Comparison of ENCODE assay signal across 1 cellular context in genomic region chr2:74554821-74555531, GRCh38.
A peak's percentile ranks its signal among the peaks of the same experiment; 100 is the strongest.
TF ChIP-seq lines count a peak whose summit lies in the region.

No MANE protein-coding gene starts in this region.

TF ChIP-seq in GM12878, 131 proteins besides CTCF, POLR2A, EP300 and RAD21 (continues in another document):
- TF ChIP-seq SMC3 (IDR thresholded peaks at IDR 0.05; ENCODE audit: borderline replicate concordance, low read length) (no peak), RELA (IDR thresholded peaks at IDR 0.05; ENCODE audit: borderline replicate concordance, partially characterized antibody) (no peak), DPF2 (IDR thresholded peaks at IDR 0.05) (0 out of 2 replicates have a peak, but pooled peaks have one; percentile 38), CBX5 (IDR thresholded peaks at IDR 0.05; ENCODE audit: low read depth) (no peak), LARP7 (IDR thresholded peaks at IDR 0.05) (no peak; the same call in 1 of the 2 replicates), YY1 (IDR thresholded peaks at IDR 0.05; ENCODE audit: low read depth, low read length) (0 out of 2 replicates have a peak, but pooled peaks have one; percentile 51), MEF2B (IDR thresholded peaks at IDR 0.05; ENCODE audit: partially characterized antibody, poor library complexity, severe bottlenecking) (no peak), BHLHE40 (IDR thresholded peaks at IDR 0.05; ENCODE audit: borderline replicate concordance in 1 of 2, low read depth in 2 of 2, low read length in 1 of 2) (peak in 1 of 2 experiments; percentile 19; a peak in 1 of 4 replicates), SUZ12 (IDR thresholded peaks at IDR 0.05; ENCODE audit: unreplicated experiment) (no peak), EZH2 (IDR thresholded peaks at IDR 0.05; ENCODE audit: borderline replicate concordance, control insufficient read depth, low read depth, low read length) (no peak), TCF12 (IDR thresholded peaks at IDR 0.05; ENCODE audit: low read depth, low read length) (no peak), KDM1A (IDR thresholded peaks at IDR 0.05; ENCODE audit: borderline replicate concordance) (no peak), IRF4 (IDR thresholded peaks at IDR 0.05; ENCODE audit: low read depth, low read length) (no peak), RFX5 (IDR thresholded peaks at IDR 0.05; ENCODE audit: low read depth, low read length) (no peak), HCFC1 (IDR thresholded peaks at IDR 0.05; ENCODE audit: low read length) (0 out of 2 replicates have a peak, but pooled peaks have one; percentile 23), CBFB (IDR thresholded peaks at IDR 0.05; ENCODE audit: low read depth) (peak; percentile 15; the same call in 1 of the 2 replicates), MYB (IDR thresholded peaks at IDR 0.05; ENCODE audit: borderline replicate concordance, low read depth, low read length) (no peak), ASH2L (IDR thresholded peaks at IDR 0.05; ENCODE audit: borderline replicate concordance, low read depth) (no peak), IKZF1 (conservative IDR thresholded peaks at IDR 0.05) (peak; percentile 53), RBBP5 (conservative IDR thresholded peaks at IDR 0.05) (no peak), JUND (IDR thresholded peaks at IDR 0.05; ENCODE audit: low read depth, low read length) (no peak), TCF7 (IDR thresholded peaks at IDR 0.05; ENCODE audit: borderline replicate concordance) (no peak), RB1 (IDR thresholded peaks at IDR 0.05; ENCODE audit: borderline replicate concordance) (no peak), CEBPB (IDR thresholded peaks at IDR 0.05; ENCODE audit: borderline replicate concordance in 1 of 2, low read depth in 2 of 2, low read length in 2 of 2) (no peak), FOXK2 (IDR thresholded peaks at IDR 0.05) (no peak), RAD51 (IDR thresholded peaks at IDR 0.05) (no peak), MXI1 (IDR thresholded peaks at IDR 0.05; ENCODE audit: low read depth, low read length) (peak; percentile 44; the same call in 1 of the 2 replicates), GABPA (IDR thresholded peaks at IDR 0.05; ENCODE audit: low read depth) (no peak), CHD1 (IDR thresholded peaks at IDR 0.05; ENCODE audit: low read depth, low read length) (no peak), BCL11A (IDR thresholded peaks at IDR 0.05; ENCODE audit: low read depth, low read length) (no peak), ZBTB33 (IDR thresholded peaks at IDR 0.05) (no peak), TARDBP (IDR thresholded peaks at IDR 0.05; ENCODE audit: borderline replicate concordance) (peak; percentile 12; the same call in 1 of the 2 replicates), ATF7 (IDR thresholded peaks at IDR 0.05; ENCODE audit: low read depth) (no peak), MTA3 (IDR thresholded peaks at IDR 0.05; ENCODE audit: borderline replicate concordance, low read length) (no peak), MYC (IDR thresholded peaks at IDR 0.05; ENCODE audit: insufficient read depth, insufficient read length, insufficient replicate concordance, low read length, severe bottlenecking) (no peak), SMAD1 (IDR thresholded peaks at IDR 0.05; ENCODE audit: low read depth, partially characterized antibody) (no peak), RCOR1 (conservative IDR thresholded peaks at IDR 0.05; ENCODE audit: low read depth, low read length) (no peak), ZNF592 (IDR thresholded peaks at IDR 0.05) (no peak), CHD4 (IDR thresholded peaks at IDR 0.05) (no peak), RUNX3 (IDR thresholded peaks at IDR 0.05; ENCODE audit: low read length) (no peak), ZNF217 (IDR thresholded peaks at IDR 0.05) (no peak), TBL1XR1 (IDR thresholded peaks at IDR 0.05; ENCODE audit: low read depth, low read length) (no peak)
- TF ChIP-seq, protein P1, sequence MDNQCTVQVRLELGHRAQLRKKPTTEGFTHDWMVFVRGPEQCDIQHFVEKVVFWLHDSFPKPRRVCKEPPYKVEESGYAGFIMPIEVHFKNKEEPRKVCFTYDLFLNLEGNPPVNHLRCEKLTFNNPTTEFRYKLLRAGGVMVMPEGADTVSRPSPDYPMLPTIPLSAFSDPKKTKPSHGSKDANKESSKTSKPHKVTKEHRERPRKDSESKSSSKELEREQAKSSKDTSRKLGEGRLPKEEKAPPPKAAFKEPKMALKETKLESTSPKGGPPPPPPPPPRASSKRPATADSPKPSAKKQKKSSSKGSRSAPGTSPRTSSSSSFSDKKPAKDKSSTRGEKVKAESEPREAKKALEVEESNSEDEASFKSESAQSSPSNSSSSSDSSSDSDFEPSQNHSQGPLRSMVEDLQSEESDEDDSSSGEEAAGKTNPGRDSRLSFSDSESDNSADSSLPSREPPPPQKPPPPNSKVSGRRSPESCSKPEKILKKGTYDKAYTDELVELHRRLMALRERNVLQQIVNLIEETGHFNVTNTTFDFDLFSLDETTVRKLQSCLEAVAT (IDR thresholded peaks at IDR 0.05): peak; percentile 33; the same call in 1 of the 2 replicates
- TF ChIP-seq, protein P2, sequence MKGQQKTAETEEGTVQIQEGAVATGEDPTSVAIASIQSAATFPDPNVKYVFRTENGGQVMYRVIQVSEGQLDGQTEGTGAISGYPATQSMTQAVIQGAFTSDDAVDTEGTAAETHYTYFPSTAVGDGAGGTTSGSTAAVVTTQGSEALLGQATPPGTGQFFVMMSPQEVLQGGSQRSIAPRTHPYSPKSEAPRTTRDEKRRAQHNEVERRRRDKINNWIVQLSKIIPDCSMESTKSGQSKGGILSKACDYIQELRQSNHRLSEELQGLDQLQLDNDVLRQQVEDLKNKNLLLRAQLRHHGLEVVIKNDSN (IDR thresholded peaks at IDR 0.05; ENCODE audit: borderline replicate concordance, extremely low read length, insufficient read depth, low read depth, low read length): no peak
- TF ChIP-seq, protein P3, sequence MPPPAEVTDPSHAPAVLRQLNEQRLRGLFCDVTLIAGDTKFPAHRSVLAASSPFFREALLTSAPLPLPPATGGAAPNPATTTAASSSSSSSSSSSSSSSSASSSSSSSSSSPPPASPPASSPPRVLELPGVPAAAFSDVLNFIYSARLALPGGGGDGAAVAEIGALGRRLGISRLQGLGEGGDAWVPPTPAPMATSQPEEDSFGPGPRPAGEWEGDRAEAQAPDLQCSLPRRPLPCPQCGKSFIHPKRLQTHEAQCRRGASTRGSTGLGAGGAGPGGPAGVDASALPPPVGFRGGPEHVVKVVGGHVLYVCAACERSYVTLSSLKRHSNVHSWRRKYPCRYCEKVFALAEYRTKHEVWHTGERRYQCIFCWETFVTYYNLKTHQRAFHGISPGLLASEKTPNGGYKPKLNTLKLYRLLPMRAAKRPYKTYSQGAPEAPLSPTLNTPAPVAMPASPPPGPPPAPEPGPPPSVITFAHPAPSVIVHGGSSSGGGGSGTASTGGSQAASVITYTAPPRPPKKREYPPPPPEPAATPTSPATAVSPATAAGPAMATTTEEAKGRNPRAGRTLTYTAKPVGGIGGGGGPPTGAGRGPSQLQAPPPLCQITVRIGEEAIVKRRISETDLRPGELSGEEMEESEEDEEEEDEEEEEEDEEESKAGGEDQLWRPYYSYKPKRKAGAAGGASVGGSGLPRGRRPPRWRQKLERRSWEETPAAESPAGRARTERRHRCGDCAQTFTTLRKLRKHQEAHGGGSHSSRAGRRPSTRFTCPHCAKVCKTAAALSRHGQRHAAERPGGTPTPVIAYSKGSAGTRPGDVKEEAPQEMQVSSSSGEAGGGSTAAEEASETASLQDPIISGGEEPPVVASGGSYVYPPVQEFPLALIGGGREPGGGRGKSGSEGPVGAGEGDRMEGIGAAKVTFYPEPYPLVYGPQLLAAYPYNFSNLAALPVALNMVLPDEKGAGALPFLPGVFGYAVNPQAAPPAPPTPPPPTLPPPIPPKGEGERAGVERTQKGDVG (CRISPR knock-in tag; IDR thresholded peaks at IDR 0.05): no peak
- TF ChIP-seq, protein P4, sequence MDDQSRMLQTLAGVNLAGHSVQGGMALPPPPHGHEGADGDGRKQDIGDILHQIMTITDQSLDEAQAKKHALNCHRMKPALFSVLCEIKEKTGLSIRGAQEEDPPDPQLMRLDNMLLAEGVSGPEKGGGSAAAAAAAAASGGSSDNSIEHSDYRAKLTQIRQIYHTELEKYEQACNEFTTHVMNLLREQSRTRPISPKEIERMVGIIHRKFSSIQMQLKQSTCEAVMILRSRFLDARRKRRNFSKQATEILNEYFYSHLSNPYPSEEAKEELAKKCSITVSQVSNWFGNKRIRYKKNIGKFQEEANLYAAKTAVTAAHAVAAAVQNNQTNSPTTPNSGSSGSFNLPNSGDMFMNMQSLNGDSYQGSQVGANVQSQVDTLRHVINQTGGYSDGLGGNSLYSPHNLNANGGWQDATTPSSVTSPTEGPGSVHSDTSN (IDR thresholded peaks at IDR 0.05; ENCODE audit: insufficient replicate concordance, low read depth, low read length): no peak
- TF ChIP-seq, protein P5, sequence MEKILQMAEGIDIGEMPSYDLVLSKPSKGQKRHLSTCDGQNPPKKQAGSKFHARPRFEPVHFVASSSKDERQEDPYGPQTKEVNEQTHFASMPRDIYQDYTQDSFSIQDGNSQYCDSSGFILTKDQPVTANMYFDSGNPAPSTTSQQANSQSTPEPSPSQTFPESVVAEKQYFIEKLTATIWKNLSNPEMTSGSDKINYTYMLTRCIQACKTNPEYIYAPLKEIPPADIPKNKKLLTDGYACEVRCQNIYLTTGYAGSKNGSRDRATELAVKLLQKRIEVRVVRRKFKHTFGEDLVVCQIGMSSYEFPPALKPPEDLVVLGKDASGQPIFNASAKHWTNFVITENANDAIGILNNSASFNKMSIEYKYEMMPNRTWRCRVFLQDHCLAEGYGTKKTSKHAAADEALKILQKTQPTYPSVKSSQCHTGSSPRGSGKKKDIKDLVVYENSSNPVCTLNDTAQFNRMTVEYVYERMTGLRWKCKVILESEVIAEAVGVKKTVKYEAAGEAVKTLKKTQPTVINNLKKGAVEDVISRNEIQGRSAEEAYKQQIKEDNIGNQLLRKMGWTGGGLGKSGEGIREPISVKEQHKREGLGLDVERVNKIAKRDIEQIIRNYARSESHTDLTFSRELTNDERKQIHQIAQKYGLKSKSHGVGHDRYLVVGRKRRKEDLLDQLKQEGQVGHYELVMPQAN (conservative IDR thresholded peaks at IDR 0.05): 0 out of 2 replicates have a peak, but pooled peaks have one; percentile 39
- TF ChIP-seq, protein P6, sequence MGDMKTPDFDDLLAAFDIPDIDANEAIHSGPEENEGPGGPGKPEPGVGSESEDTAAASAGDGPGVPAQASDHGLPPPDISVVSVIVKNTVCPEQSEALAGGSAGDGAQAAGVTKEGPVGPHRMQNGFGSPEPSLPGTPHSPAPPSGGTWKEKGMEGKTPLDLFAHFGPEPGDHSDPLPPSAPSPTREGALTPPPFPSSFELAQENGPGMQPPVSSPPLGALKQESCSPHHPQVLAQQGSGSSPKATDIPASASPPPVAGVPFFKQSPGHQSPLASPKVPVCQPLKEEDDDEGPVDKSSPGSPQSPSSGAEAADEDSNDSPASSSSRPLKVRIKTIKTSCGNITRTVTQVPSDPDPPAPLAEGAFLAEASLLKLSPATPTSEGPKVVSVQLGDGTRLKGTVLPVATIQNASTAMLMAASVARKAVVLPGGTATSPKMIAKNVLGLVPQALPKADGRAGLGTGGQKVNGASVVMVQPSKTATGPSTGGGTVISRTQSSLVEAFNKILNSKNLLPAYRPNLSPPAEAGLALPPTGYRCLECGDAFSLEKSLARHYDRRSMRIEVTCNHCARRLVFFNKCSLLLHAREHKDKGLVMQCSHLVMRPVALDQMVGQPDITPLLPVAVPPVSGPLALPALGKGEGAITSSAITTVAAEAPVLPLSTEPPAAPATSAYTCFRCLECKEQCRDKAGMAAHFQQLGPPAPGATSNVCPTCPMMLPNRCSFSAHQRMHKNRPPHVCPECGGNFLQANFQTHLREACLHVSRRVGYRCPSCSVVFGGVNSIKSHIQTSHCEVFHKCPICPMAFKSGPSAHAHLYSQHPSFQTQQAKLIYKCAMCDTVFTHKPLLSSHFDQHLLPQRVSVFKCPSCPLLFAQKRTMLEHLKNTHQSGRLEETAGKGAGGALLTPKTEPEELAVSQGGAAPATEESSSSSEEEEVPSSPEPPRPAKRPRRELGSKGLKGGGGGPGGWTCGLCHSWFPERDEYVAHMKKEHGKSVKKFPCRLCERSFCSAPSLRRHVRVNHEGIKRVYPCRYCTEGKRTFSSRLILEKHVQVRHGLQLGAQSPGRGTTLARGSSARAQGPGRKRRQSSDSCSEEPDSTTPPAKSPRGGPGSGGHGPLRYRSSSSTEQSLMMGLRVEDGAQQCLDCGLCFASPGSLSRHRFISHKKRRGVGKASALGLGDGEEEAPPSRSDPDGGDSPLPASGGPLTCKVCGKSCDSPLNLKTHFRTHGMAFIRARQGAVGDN (IDR thresholded peaks at IDR 0.05): no peak
